ENCODE assay signal across 26 cellular contexts in genomic region chr1:117639741-117640140, GRCh38.
"Had no signal": no experiment of that assay in that cellular context is flagged by ENCODE, and none has a peak within 500 bp of the region (broad histone marks: within the 10 kb centered on the region; RNA-seq: fewer than 3 reads in every experiment).

No MANE protein-coding gene starts in this region.

- H3K27ac ChIP-seq: hepatocyte, left lung, lower lobe of right lung, pancreas, prostate gland, skin epidermis, stomach, testis, thyroid gland, uterus had no signal

- H3K36me3 ChIP-seq: left lung, lower lobe of right lung, pancreas, prostate gland, stomach, thyroid gland, uterus had no signal

- DNase-seq: kidney glomerular epithelial cell; left cardiac atrium; left lung; lower lobe of right lung; mammary epithelial cell; mesenchymal stem cell; naive thymus-derived CD8-positive, alpha-beta T cell; nucleus accumbens; pancreas; posterior cingulate gyrus; retina; right cardiac atrium; stimulated activated CD4-positive, alpha-beta T cell treated with anti-CD3 and anti-CD28 coated beads, Interleukin-12 subunit alpha, Interleukin-12 subunit beta, amount 100 ng/mL, for 4 hours; stimulated activated CD4-positive, alpha-beta T cell treated with anti-CD3 and anti-CD28 coated beads, Interleukin-15, amount 100 ng/mL, for 24 hours; stimulated activated CD4-positive, alpha-beta T cell treated with anti-CD3 and anti-CD28 coated beads, Interleukin-2, amount 100 ng/mL, for 24 hours; stimulated activated CD4-positive, alpha-beta T cell treated with anti-CD3 and anti-CD28 coated beads, Interleukin-4, amount 100 ng/mL, for 1 hour; stimulated activated naive B cell treated with anti-CD40 and anti-IgM and Interleukin-4, amounts not matched to agents 10 μg/mL and 1 μg/mL and 100 μg/mL, for 72 hours; stimulated activated naive CD8-positive, alpha-beta T cell treated with anti-CD3 and anti-CD28 coated beads, Interleukin-15, Interleukin-2, amounts not matched to agents 100 U/mL and 50 U/mL, for 24 hours; stomach; testis; thyroid gland; uterus had no signal

- H2AFZ ChIP-seq: hepatocyte had no signal

- H3K79me2 ChIP-seq: hepatocyte had no signal

- H3K4me3 ChIP-seq: hepatocyte, left lung, lower lobe of right lung, pancreas, prostate gland, skin epidermis, stomach, testis, thyroid gland, uterus had no signal

- H3K9me3 ChIP-seq: left lung, lower lobe of right lung, pancreas, prostate gland, stomach, testis, thyroid gland, uterus had no signal

- ATAC-seq: left cardiac atrium; left lung; lower lobe of right lung; naive thymus-derived CD8-positive, alpha-beta T cell; pancreas; right cardiac atrium; sciatic nerve; stimulated activated naive B cell treated with anti-CD40 and anti-IgM and Interleukin-4, amounts not matched to agents 10 μg/mL and 1 μg/mL and 100 μg/mL, for 72 hours; stimulated activated naive CD8-positive, alpha-beta T cell treated with anti-CD3 and anti-CD28 coated beads, Interleukin-15, Interleukin-2, amounts not matched to agents 100 U/mL and 50 U/mL, for 24 hours had no signal

- H3K4me2 ChIP-seq: hepatocyte had no signal

- H3K4me1 ChIP-seq: left lung, lower lobe of right lung, pancreas, prostate gland, stomach, testis, thyroid gland, uterus had no signal
